In genomic region chr6:56416247-56416646, GRCh38 we compare ENCODE assay signal across 16 cellular contexts.
A peak's percentile ranks its signal among the peaks of the same experiment; 100 is the strongest.
DNase-seq lines count a peak whose midpoint lies in the region; ATAC-seq and TF ChIP-seq lines count a peak whose summit lies in the region.
"Had no signal": no experiment of that assay in that cellular context is flagged by ENCODE, and none has a peak within 500 bp of the region (broad histone marks: within the 10 kb centered on the region; RNA-seq: fewer than 3 reads in every experiment).

No MANE protein-coding gene starts in this region.

- peak; percentile 50 for DNase-seq in EL
- peak; percentile 76 for DNase-seq in fibroblast of peridontal ligament (ENCODE audit: extremely low read depth)
- DNase-seq in smooth muscle cell (lab: John Stamatoyannopoulos, UW; ENCODE audit: unreplicated experiment) = no peak
- DNase-seq in activated effector memory CD4-positive, alpha-beta T cell treated with anti-CD3 and anti-CD28 coated beads, Interleukin-2, amount 50 U/mL, for 16 hours = no peak
- no peak for DNase-seq in activated CD4-positive, alpha-beta T cell treated with anti-CD3 and anti-CD28 coated beads for 4 hours
- no peak for DNase-seq in RPMI8226
- DNase-seq: ACHN, DMS 273 treated with DMSO at 0.1 percent for 48 hours, NCI-H1930, NCI-H524, Peyer's patch, SHP77 treated with DMSO at 0.1 percent for 48 hours had no signal

- no peaks in the 10 kb centered on the region for H3K9me3 ChIP-seq in smooth muscle cell (replicated peaks; ENCODE audit: low read depth)
- H3K9me3 ChIP-seq: BLaER1, Peyer's patch had no signal

- H3F3A ChIP-seq in smooth muscle cell (ENCODE audit: low read depth) = no peaks in the 10 kb centered on the region

- no peaks in the 10 kb centered on the region for H4K20me1 ChIP-seq in smooth muscle cell (ENCODE audit: low read depth)
- H4K20me1 ChIP-seq: BLaER1 had no signal

- H3K27me3 ChIP-seq in smooth muscle cell (ENCODE audit: low read depth) = no peaks in the 10 kb centered on the region
- H3K27me3 ChIP-seq: BLaER1, Peyer's patch had no signal

- ATAC-seq in SK-N-SH treated with all-trans-retinoic acid at 6 μM for 48 hours (peak; percentile 62; the same call in 2 of the 3 replicates), HG03097 (IDR thresholded peaks at IDR 0.05; ENCODE audit: low FRiP score, unreplicated experiment) (no peak)
- ATAC-seq: GM12878 had no signal

- H2AFZ ChIP-seq in smooth muscle cell (ENCODE audit: low read depth) = peak overlapping the region; percentile 57

- no peak overlapping the region for H3K9ac ChIP-seq in smooth muscle cell (ENCODE audit: low read depth)
- H3K9ac ChIP-seq: BLaER1 had no signal

- no peak overlapping the region for H3K4me3 ChIP-seq in smooth muscle cell
- H3K4me3 ChIP-seq: BLaER1, GM12878, Peyer's patch had no signal

- no peak overlapping the region for H3K4me2 ChIP-seq in smooth muscle cell
- H3K4me2 ChIP-seq: BLaER1 had no signal

- no peak overlapping the region for H3K27ac ChIP-seq in smooth muscle cell (ENCODE audit: low read depth)
- H3K27ac ChIP-seq: BLaER1, Peyer's patch had no signal

- 74% methylated on average over 2 of the region's 2 CpGs for WGBS in smooth muscle cell (ENCODE audit: low lambda C conversion rate)

- no peaks in the 10 kb centered on the region for H3K4me1 ChIP-seq in smooth muscle cell (ENCODE audit: low read depth)
- H3K4me1 ChIP-seq: Peyer's patch had no signal

- H3K36me3 ChIP-seq in smooth muscle cell (ENCODE audit: low read depth) = no peaks in the 10 kb centered on the region
- H3K36me3 ChIP-seq: BLaER1, Peyer's patch had no signal

- TF ChIP-seq CTCF in smooth muscle cell (IDR thresholded peaks at IDR 0.05; ENCODE audit: borderline replicate concordance, insufficient read depth, poor library complexity, severe bottlenecking) = no peak

- no peaks in the 10 kb centered on the region for H3K79me2 ChIP-seq in smooth muscle cell (ENCODE audit: low read depth)

TF ChIP-seq in SK-N-SH treated with all-trans-retinoic acid at 6 μM for 48 hours, 23 proteins besides CTCF, POLR2A, EP300 and RAD21:
- TF ChIP-seq CREB5 (CRISPR knock-in tag; IDR thresholded peaks at IDR 0.05; ENCODE audit: low read depth) = no peak

Comparison
In these comparisons a context has a peak if more than half of its experiments do, and no peak if none do; other contexts are left out.
1. DNase-seq: peak in EL (single experiment) and fibroblast of peridontal ligament (single experiment); none in smooth muscle cell (single experiment), activated effector memory CD4-positive, alpha-beta T cell treated with anti-CD3 and anti-CD28 coated beads, Interleukin-2, amount 50 U/mL, for 16 hours (single experiment), activated CD4-positive, alpha-beta T cell treated with anti-CD3 and anti-CD28 coated beads for 4 hours (0 of 2) and RPMI8226 (single experiment).